8 cellular contexts compared by ENCODE assay signal in the genomic region with DNA sequence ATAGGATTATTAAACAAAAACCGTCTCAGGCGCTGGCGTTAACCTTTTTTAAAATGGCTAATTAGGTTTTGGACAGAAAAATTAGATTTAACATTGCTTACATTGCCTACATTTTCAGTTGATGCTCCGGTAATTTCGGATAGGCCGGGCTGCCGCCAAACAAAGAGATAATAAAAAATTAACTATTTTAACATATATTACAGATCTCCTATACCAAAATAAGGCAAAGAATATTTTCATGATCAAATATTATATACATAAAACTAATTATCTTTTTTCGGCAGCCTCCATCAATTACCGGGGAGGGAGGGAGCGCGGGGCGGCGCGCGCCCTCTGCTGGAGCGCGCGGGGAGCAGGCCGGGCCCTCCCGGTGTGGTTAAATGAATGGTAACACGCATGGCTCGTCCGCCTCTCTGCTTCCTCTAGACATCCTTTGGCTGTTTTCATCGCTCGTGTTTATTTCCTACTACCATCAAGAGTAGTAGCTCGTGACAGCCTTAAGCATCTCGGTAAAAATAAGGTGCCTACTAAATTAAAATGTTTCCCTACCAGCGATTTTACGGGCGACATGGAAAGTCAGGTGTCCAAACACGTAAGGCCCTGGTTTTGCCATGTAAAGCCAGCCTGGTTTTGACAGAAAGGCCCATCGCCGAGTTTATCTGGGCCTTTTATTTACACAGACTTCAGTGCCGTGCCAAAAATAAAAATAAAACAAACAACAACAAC. TPM values are rescaled to one million over a fixed set of nuclear protein-coding genes. Genes with fewer than 3 reads are reported as not detected.
DNase-seq lines count a peak whose midpoint lies in the region; ATAC-seq and TF ChIP-seq lines count a peak whose summit lies in the region.

No MANE protein-coding gene starts in this region.

- H3K4me3 ChIP-seq in H7 (ENCODE audit: insufficient read depth, low read depth, low read length) = peak overlapping the region; percentile 24; the same call in 1 of the 2 replicates

- no peak overlapping the region for H3K27ac Mint-ChIP-seq in activated CD4-positive, alpha-beta T cell treated with anti-CD3 and anti-CD28 coated beads, Interleukin-2, amount 10 ng/mL, durations not matched to agents 24 days and 14 days
- no peak overlapping the region for H3K27ac Mint-ChIP-seq in mesothelial cell of epicardium
- H3K27ac Mint-ChIP-seq in stimulated activated naive CD8-positive, alpha-beta T cell treated with anti-CD3 and anti-CD28 coated beads, Interleukin-15, Interleukin-2, amounts not matched to agents 100 ng/mL and 50 ng/mL, for 24 hours = no peak overlapping the region

- peak; percentile 48 for DNase-seq in ELR (ENCODE audit: low read depth)
- DNase-seq in H7 = peak; percentile 93
- DNase-seq in NCI-H128 (lab: John Stamatoyannopoulos, UW; ENCODE audit: unreplicated experiment) = peak; percentile 4
- DNase-seq in activated CD4-positive, alpha-beta T cell treated with anti-CD3 and anti-CD28 coated beads, Interleukin-2, amount 10 ng/mL, durations not matched to agents 24 days and 14 days = peak; percentile 83
- peak; percentile 25 for DNase-seq in effector CD4-positive, alpha-beta T cell
- peak in 1 of 2 experiments; percentile 61 for DNase-seq in mesothelial cell of epicardium (ENCODE audit: low spot score in 2 of 2, unreplicated experiment in 2 of 2)

- peak overlapping the region; percentile 23 for H3K4me3 Mint-ChIP-seq in activated CD4-positive, alpha-beta T cell treated with anti-CD3 and anti-CD28 coated beads, Interleukin-2, amount 10 ng/mL, durations not matched to agents 24 days and 14 days
- peak overlapping the region; percentile 53 for H3K4me3 Mint-ChIP-seq in mesothelial cell of epicardium
- peak overlapping the region; percentile 62 for H3K4me3 Mint-ChIP-seq in stimulated activated naive CD8-positive, alpha-beta T cell treated with anti-CD3 and anti-CD28 coated beads, Interleukin-15, Interleukin-2, amounts not matched to agents 100 ng/mL and 50 ng/mL, for 24 hours

- TF ChIP-seq CTCF in mesothelial cell of epicardium (IDR thresholded peaks at IDR 0.05; ENCODE audit: unreplicated experiment) = peak; percentile 76

- peaks cover 60% of the 10 kb centered on the region for H3K27me3 Mint-ChIP-seq in activated CD4-positive, alpha-beta T cell treated with anti-CD3 and anti-CD28 coated beads, Interleukin-2, amount 10 ng/mL, durations not matched to agents 24 days and 14 days
- H3K27me3 Mint-ChIP-seq in mesothelial cell of epicardium (ENCODE audit: low read depth) = peaks cover 85% of the 10 kb centered on the region
- peaks cover 56% of the 10 kb centered on the region for H3K27me3 Mint-ChIP-seq in stimulated activated naive CD8-positive, alpha-beta T cell treated with anti-CD3 and anti-CD28 coated beads, Interleukin-15, Interleukin-2, amounts not matched to agents 100 ng/mL and 50 ng/mL, for 24 hours

- intact Hi-C loops in activated CD4-positive, alpha-beta T cell treated with anti-CD3 and anti-CD28 coated beads, Interleukin-2, amount 10 ng/mL, durations not matched to agents 24 days and 14 days (cut with micrococcal nuclease) = loop anchor here (1.0 to 5.0 kb wide), 4 partner anchors 14 to 601 kb away; partner anchors contain the start of genes BEND4 and SHISA3

- peaks cover 4% of the 10 kb centered on the region for H3K4me1 Mint-ChIP-seq in activated CD4-positive, alpha-beta T cell treated with anti-CD3 and anti-CD28 coated beads, Interleukin-2, amount 10 ng/mL, durations not matched to agents 24 days and 14 days
- H3K4me1 Mint-ChIP-seq in mesothelial cell of epicardium = peaks cover 22% of the 10 kb centered on the region
- peaks cover 13% of the 10 kb centered on the region for H3K4me1 Mint-ChIP-seq in stimulated activated naive CD8-positive, alpha-beta T cell treated with anti-CD3 and anti-CD28 coated beads, Interleukin-15, Interleukin-2, amounts not matched to agents 100 ng/mL and 50 ng/mL, for 24 hours (ENCODE audit: low read depth)

- no peaks in the 10 kb centered on the region for H3K9me3 Mint-ChIP-seq in activated CD4-positive, alpha-beta T cell treated with anti-CD3 and anti-CD28 coated beads, Interleukin-2, amount 10 ng/mL, durations not matched to agents 24 days and 14 days
- H3K9me3 Mint-ChIP-seq in mesothelial cell of epicardium = no peaks in the 10 kb centered on the region
- no peaks in the 10 kb centered on the region for H3K9me3 Mint-ChIP-seq in stimulated activated naive CD8-positive, alpha-beta T cell treated with anti-CD3 and anti-CD28 coated beads, Interleukin-15, Interleukin-2, amounts not matched to agents 100 ng/mL and 50 ng/mL, for 24 hours

- no peak for ATAC-seq in GM18870 (IDR thresholded peaks at IDR 0.05; ENCODE audit: unreplicated experiment)

- no peaks in the 10 kb centered on the region for H3K36me3 Mint-ChIP-seq in activated CD4-positive, alpha-beta T cell treated with anti-CD3 and anti-CD28 coated beads, Interleukin-2, amount 10 ng/mL, durations not matched to agents 24 days and 14 days (ENCODE audit: low read depth)
- no peaks in the 10 kb centered on the region for H3K36me3 Mint-ChIP-seq in mesothelial cell of epicardium
- H3K36me3 Mint-ChIP-seq in stimulated activated naive CD8-positive, alpha-beta T cell treated with anti-CD3 and anti-CD28 coated beads, Interleukin-15, Interleukin-2, amounts not matched to agents 100 ng/mL and 50 ng/mL, for 24 hours (ENCODE audit: low read depth) = no peaks in the 10 kb centered on the region

- peaks cover 81% of the 10 kb centered on the region for H3K27me3 ChIP-seq in H7 (ENCODE audit: control insufficient read depth, insufficient read depth, low read length)

- H3K36me3 ChIP-seq in H7 (replicated peaks; ENCODE audit: control insufficient read depth, insufficient read depth, low read length) = no peaks in the 10 kb centered on the region

RNA-seq across cellular contexts. Expression of gene TMEM33, which starts 52.4 kb away (rescaled TPM):
- 42.7 and 61.7 TPM in 2 replicates for total RNA-seq in H7 (2014; rRNA removed; shearing (Covaris generic))
- 97.6 and 102 TPM in 2 replicates for total RNA-seq in activated CD4-positive, alpha-beta T cell treated with anti-CD3 and anti-CD28 coated beads, Interleukin-2, amount 10 ng/mL, durations not matched to agents 24 days and 14 days
- 48.2 to 49.5 TPM (median 49.0 TPM) in 3 replicates for total RNA-seq in mesothelial cell of epicardium
